In the genomic region with DNA sequence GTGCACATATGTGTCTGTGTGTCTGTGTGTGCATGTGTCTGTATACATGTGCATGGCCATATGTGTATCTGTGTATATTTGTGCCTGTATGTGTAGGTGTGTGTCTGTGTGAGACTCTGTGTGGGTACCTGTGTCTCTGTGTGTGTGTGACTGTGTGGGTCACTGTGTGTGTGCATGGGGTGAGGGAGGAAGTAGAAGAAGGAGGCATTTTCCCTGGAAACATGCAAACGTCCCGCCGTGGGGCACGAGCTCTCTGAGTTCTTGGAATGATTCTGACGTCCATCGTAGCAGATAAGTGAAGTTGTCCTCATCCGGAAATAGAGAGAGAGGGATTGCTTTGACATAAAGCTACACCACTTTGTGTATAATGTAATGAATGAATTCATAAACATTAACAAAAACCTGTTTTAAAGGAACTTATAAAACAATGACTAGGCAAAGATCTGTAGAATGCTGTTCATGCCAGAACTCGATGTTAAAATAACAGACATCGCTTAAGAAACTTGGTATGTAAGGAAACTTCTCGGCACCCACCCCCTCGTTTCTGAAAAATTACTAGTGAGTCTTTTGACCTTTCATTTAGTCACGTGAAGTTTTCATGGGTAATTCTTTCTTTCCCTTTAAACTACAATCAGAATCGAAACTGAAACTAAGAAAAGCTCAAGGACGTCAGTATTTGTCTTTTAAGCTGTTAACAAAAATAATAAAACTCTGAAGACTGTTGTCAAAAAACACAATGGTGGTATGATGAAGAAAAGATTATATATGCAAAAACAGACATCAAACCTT, we compare ENCODE assay signal across 8 cellular contexts. TPM values are rescaled to one million over a fixed set of nuclear protein-coding genes. Genes with fewer than 3 reads are reported as not detected.
A peak's percentile ranks its signal among the peaks of the same experiment; 100 is the strongest.
DNase-seq lines count a peak whose midpoint lies in the region; ATAC-seq and TF ChIP-seq lines count a peak whose summit lies in the region.

No MANE protein-coding gene starts in this region.

- 6% methylated on average over 14 of the region's 14 CpGs for WGBS in heart right ventricle, 2 donors

- H3K9me3 ChIP-seq in heart right ventricle: no peaks in the 10 kb centered on the region
- no peaks in the 10 kb centered on the region for H3K9me3 ChIP-seq in skeletal muscle satellite cell (replicated peaks; ENCODE audit: low read length)

- peak overlapping the region; percentile 2; the same call in 1 of the 2 replicates for H3K4me3 ChIP-seq in GM06990 (replicated peaks; ENCODE audit: low read depth, low read length)
- H3K4me3 ChIP-seq in heart right ventricle: peak overlapping the region; percentile 15 to 57 (median 50)
- peak overlapping the region; percentile 58 for H3K4me3 ChIP-seq in skeletal muscle satellite cell (ENCODE audit: low read length)

- peak overlapping the region; percentile 76 for H3K4me2 ChIP-seq in skeletal muscle satellite cell (ENCODE audit: low read length)

- H3K27me3 ChIP-seq in GM06990 (replicated peaks; ENCODE audit: control insufficient read depth, insufficient read depth, low read length) (no peaks in the 10 kb centered on the region), heart right ventricle (no peaks in the 10 kb centered on the region), skeletal muscle satellite cell (ENCODE audit: control insufficient read depth, insufficient read depth, low read length) (no peaks in the 10 kb centered on the region)

- H3K4me1 ChIP-seq in heart right ventricle: peaks cover 6 to 44% (median 28%) of the 10 kb centered on the region in 9 donors
- H3K4me1 ChIP-seq in skeletal muscle satellite cell (ENCODE audit: control insufficient read depth, insufficient read depth, low read length): peaks cover 56% of the 10 kb centered on the region

- H3K9ac ChIP-seq in skeletal muscle satellite cell (ENCODE audit: low read depth, low read length): peak overlapping the region; percentile 83

- H3K36me3 ChIP-seq in GM06990 (ENCODE audit: control insufficient read depth, insufficient read depth, low read length) (no peaks in the 10 kb centered on the region), heart right ventricle (no peaks in the 10 kb centered on the region), skeletal muscle satellite cell (ENCODE audit: insufficient read depth, low read length) (no peaks in the 10 kb centered on the region)

- peak overlapping the region; percentile 26 to 88 (median 77) for H3K27ac ChIP-seq in heart right ventricle

- TF ChIP-seq CTCF in GM06990 (IDR thresholded peaks at IDR 0.05; ENCODE audit: insufficient read depth, low read length, poor library complexity, severe bottlenecking): no peak
- TF ChIP-seq CTCF in heart right ventricle (IDR thresholded peaks at IDR 0.05): no peak

- intact Hi-C loops in heart right ventricle (cut with DNase I): no loop called here

- no peak for DNase-seq in GM06990 (ENCODE audit: extremely low read depth, insufficient read length)
- peak; percentile 40 to 79 for DNase-seq in Kasumi-1 (lab: John Stamatoyannopoulos, UW)
- peak; percentile 62 for DNase-seq in activated naive CD4-positive, alpha-beta T cell treated with anti-CD3 and anti-CD28 coated beads, Interleukin-2, amount 50 U/mL, for 16 hours
- DNase-seq in heart right ventricle: peak in 1 of 2 donors; percentile 62
- DNase-seq in OCI-M2 (lab: John Stamatoyannopoulos, UW; ENCODE audit: unreplicated experiment): no peak
- no peak for DNase-seq in NCI-H128 (lab: John Stamatoyannopoulos, UW; ENCODE audit: unreplicated experiment)
- DNase-seq in iPS-NIHi7 (ENCODE audit: extremely low spot score): no peak

- ATAC-seq in heart right ventricle: peak in 7 of 8 donors; percentile 24 to 57 (median 54)

RNA-seq across cellular contexts. Expression of gene KLF6, which starts 43.6 kb away (rescaled TPM):
- 10 to 100 TPM; 40.4 to 90.5 (median 56.6) TPM for total RNA-seq in heart right ventricle
- polyA plus RNA-seq in heart right ventricle: 10 to 100 TPM; 22.1 to 34.1 TPM
- total RNA-seq in skeletal muscle satellite cell (2012; rRNA removed): 40.1 and 64.7 TPM in 2 replicates

Comparison
In these comparisons a context has a peak if more than half of its experiments do, and no peak if none do; other contexts are left out.
1. DNase-seq: peak in Kasumi-1 (2 of 2) and activated naive CD4-positive, alpha-beta T cell treated with anti-CD3 and anti-CD28 coated beads, Interleukin-2, amount 50 U/mL, for 16 hours (single experiment); none in GM06990 (single experiment), OCI-M2 (single experiment), NCI-H128 (single experiment) and iPS-NIHi7 (single experiment).
2. H3K4me3 ChIP-seq: peak in every context shown above with its lines; median percentile 58 in skeletal muscle satellite cell; 50 in heart right ventricle; 2 in GM06990.